In the genomic region with DNA sequence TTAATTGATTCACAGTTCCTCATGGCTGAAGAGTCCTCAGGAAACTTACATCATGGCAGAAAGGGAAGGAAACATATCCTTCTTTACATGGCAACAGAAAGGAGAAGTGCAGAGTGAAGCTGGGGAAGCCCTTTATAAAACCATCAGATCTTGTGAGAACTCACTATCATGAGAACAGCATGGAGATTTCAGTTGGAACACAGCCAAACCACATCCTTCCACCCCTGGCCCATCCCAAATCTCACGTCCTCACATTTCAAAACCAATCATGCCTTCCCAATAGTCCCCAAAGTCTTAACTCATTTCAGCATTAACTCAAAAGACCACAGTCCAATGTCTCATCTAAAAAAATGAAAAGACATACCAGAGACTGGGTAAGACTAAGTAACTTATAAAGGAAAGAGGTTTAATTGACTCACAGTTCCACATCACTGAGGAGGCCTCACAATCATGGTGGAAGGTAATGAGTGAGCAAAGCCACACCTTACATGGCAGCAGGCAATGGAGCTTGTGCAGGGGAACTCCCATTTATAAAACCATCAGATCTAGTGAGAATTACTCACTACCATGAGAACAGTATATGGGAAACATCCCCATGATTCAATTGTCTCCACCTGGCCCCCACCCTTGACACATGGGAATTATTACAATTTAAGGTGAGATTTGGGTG, we compare ENCODE assay signal across 10 cellular contexts.
DNase-seq lines count a peak whose midpoint lies in the region; ATAC-seq and TF ChIP-seq lines count a peak whose summit lies in the region.
"Had no signal": no experiment of that assay in that cellular context is flagged by ENCODE, and none has a peak within 500 bp of the region (broad histone marks: within the 10 kb centered on the region; RNA-seq: fewer than 3 reads in every experiment).

No MANE protein-coding gene starts in this region.

- no peaks in the 10 kb centered on the region for H4K20me1 ChIP-seq in smooth muscle cell (ENCODE audit: low read depth)

- H3K4me3 ChIP-seq in smooth muscle cell = no peak overlapping the region
- H3K4me3 ChIP-seq in dorsolateral prefrontal cortex = no peak overlapping the region

- CTCF ChIA-PET in activated CD8-positive, alpha-beta T cell treated with anti-CD3 and anti-CD28 coated beads, Interleukin-2, amount 10 ng/mL, durations not matched to agents 7 days and 5 days (lab: Charles Lee) = no interaction called here

- peaks cover 16% of the 10 kb centered on the region for H3K36me3 Mint-ChIP-seq in activated CD8-positive, alpha-beta T cell treated with anti-CD3 and anti-CD28 coated beads, Interleukin-2, amount 10 ng/mL, durations not matched to agents 7 days and 5 days (ENCODE audit: low read depth)
- no peaks in the 10 kb centered on the region for H3K36me3 Mint-ChIP-seq in type B pancreatic cell

- no peaks in the 10 kb centered on the region for H3F3A ChIP-seq in smooth muscle cell (ENCODE audit: low read depth)

- H3K27me3 ChIP-seq in smooth muscle cell (ENCODE audit: low read depth) = no peaks in the 10 kb centered on the region
- H3K27me3 ChIP-seq in dorsolateral prefrontal cortex = no peaks in the 10 kb centered on the region

- H3K27ac ChIP-seq in smooth muscle cell (ENCODE audit: low read depth) (no peak overlapping the region), dorsolateral prefrontal cortex (no peak overlapping the region)

- H3K9ac ChIP-seq in smooth muscle cell (ENCODE audit: low read depth) = no peak overlapping the region

- H3K4me1 Mint-ChIP-seq in activated CD8-positive, alpha-beta T cell treated with anti-CD3 and anti-CD28 coated beads, Interleukin-2, amount 10 ng/mL, durations not matched to agents 7 days and 5 days (ENCODE audit: low read depth) = peaks cover 15% of the 10 kb centered on the region
- H3K4me1 Mint-ChIP-seq in type B pancreatic cell (ENCODE audit: unreplicated experiment) = no peaks in the 10 kb centered on the region
- H3K4me1 Mint-ChIP-seq: brain had no signal

- H2AFZ ChIP-seq in smooth muscle cell (ENCODE audit: low read depth) = no peak overlapping the region

- no peaks in the 10 kb centered on the region for H3K9me3 Mint-ChIP-seq in activated CD8-positive, alpha-beta T cell treated with anti-CD3 and anti-CD28 coated beads, Interleukin-2, amount 10 ng/mL, durations not matched to agents 7 days and 5 days (ENCODE audit: insufficient read depth)
- no peaks in the 10 kb centered on the region for H3K9me3 Mint-ChIP-seq in type B pancreatic cell

- ATAC-seq in GM19372 (IDR thresholded peaks at IDR 0.05; ENCODE audit: low read depth, unreplicated experiment) (peak; percentile 43), HG03097 (IDR thresholded peaks at IDR 0.05; ENCODE audit: low FRiP score, unreplicated experiment) (peak; percentile 64)
- ATAC-seq in activated CD8-positive, alpha-beta T cell treated with anti-CD3 and anti-CD28 coated beads, Interleukin-2, amount 10 ng/mL, durations not matched to agents 7 days and 5 days = no peak

- H3K4me1 ChIP-seq in smooth muscle cell (ENCODE audit: low read depth) = no peaks in the 10 kb centered on the region

- no peak overlapping the region for H3K4me2 ChIP-seq in smooth muscle cell

- DNase-seq in activated CD8-positive, alpha-beta T cell treated with anti-CD3 and anti-CD28 coated beads, Interleukin-2, amount 10 ng/mL, durations not matched to agents 7 days and 5 days = peak; percentile 29
- DNase-seq in stimulated activated CD4-positive, alpha-beta T cell treated with anti-CD3 and anti-CD28 coated beads, TNF-alpha, amount 100 ng/mL, for 24 hours (ENCODE audit: low read depth in 3 of 3) = peak; percentile 41 to 61 (median 57)
- no peak for DNase-seq in smooth muscle cell (lab: John Stamatoyannopoulos, UW; ENCODE audit: unreplicated experiment)
- no peak for DNase-seq in dorsolateral prefrontal cortex
- DNase-seq in NCI-H226 = no peak
- no peak for DNase-seq in type B pancreatic cell (ENCODE audit: extremely low spot score, unreplicated experiment)

- intact Hi-C loops in dorsolateral prefrontal cortex (cut with DNase I) = no loop called here

- no peak overlapping the region for H3K4me3 Mint-ChIP-seq in activated CD8-positive, alpha-beta T cell treated with anti-CD3 and anti-CD28 coated beads, Interleukin-2, amount 10 ng/mL, durations not matched to agents 7 days and 5 days
- no peak overlapping the region for H3K4me3 Mint-ChIP-seq in type B pancreatic cell
- H3K4me3 Mint-ChIP-seq: brain had no signal

- no peaks in the 10 kb centered on the region for H3K9me3 ChIP-seq in smooth muscle cell (replicated peaks; ENCODE audit: low read depth)

- TF ChIP-seq CTCF in smooth muscle cell (IDR thresholded peaks at IDR 0.05; ENCODE audit: borderline replicate concordance, insufficient read depth, poor library complexity, severe bottlenecking) (no peak), dorsolateral prefrontal cortex (IDR thresholded peaks at IDR 0.05 in 54 of 56, conservative IDR thresholded peaks at IDR 0.05 in 2 of 56; ENCODE audit: low read depth in 1 of 56, partially characterized antibody in 56 of 56) (no peak), type B pancreatic cell (conservative IDR thresholded peaks at IDR 0.05) (no peak)

- no peaks in the 10 kb centered on the region for H3K27me3 Mint-ChIP-seq in activated CD8-positive, alpha-beta T cell treated with anti-CD3 and anti-CD28 coated beads, Interleukin-2, amount 10 ng/mL, durations not matched to agents 7 days and 5 days (ENCODE audit: low read depth)
- H3K27me3 Mint-ChIP-seq in type B pancreatic cell = no peaks in the 10 kb centered on the region
- H3K27me3 Mint-ChIP-seq: IgD-negative memory B cell had no signal

- no peak overlapping the region for H3K27ac Mint-ChIP-seq in activated CD8-positive, alpha-beta T cell treated with anti-CD3 and anti-CD28 coated beads, Interleukin-2, amount 10 ng/mL, durations not matched to agents 7 days and 5 days
- H3K27ac Mint-ChIP-seq in type B pancreatic cell = no peak overlapping the region
- H3K27ac Mint-ChIP-seq: brain had no signal

- no peaks in the 10 kb centered on the region for H3K36me3 ChIP-seq in smooth muscle cell (ENCODE audit: low read depth)

- no peaks in the 10 kb centered on the region for H3K79me2 ChIP-seq in smooth muscle cell (ENCODE audit: low read depth)

- POLR2A ChIA-PET in activated CD8-positive, alpha-beta T cell treated with anti-CD3 and anti-CD28 coated beads, Interleukin-2, amount 10 ng/mL, durations not matched to agents 7 days and 5 days (lab: Charles Lee) = no interaction called here

- WGBS in smooth muscle cell (ENCODE audit: low lambda C conversion rate) = 55% methylated on average over 1 of the region's 1 CpG

Comparison
In these comparisons a context has a peak if more than half of its experiments do, and no peak if none do; other contexts are left out.
1. DNase-seq: peak in activated CD8-positive, alpha-beta T cell treated with anti-CD3 and anti-CD28 coated beads, Interleukin-2, amount 10 ng/mL, durations not matched to agents 7 days and 5 days (single experiment) and stimulated activated CD4-positive, alpha-beta T cell treated with anti-CD3 and anti-CD28 coated beads, TNF-alpha, amount 100 ng/mL, for 24 hours (3 of 3); none in smooth muscle cell (single experiment), dorsolateral prefrontal cortex (0 of 10), NCI-H226 (single experiment) and type B pancreatic cell (single experiment).